ENCODE assay signal across 8 cellular contexts in genomic region chr4:1072830-1073446, GRCh38. TPM values are rescaled to one million over a fixed set of nuclear protein-coding genes. Genes with fewer than 3 reads are reported as not detected.
DNase-seq lines count a peak whose midpoint lies in the region; ATAC-seq and TF ChIP-seq lines count a peak whose summit lies in the region.

No MANE protein-coding gene starts in this region.

- H3K9me3 Mint-ChIP-seq in activated naive CD4-positive, alpha-beta T cell treated with anti-CD3 and anti-CD28 coated beads, Interleukin-2, amount 50 U/mL, for 24 hours, result no peaks in the 10 kb centered on the region
- H3K9me3 Mint-ChIP-seq in glutamatergic neuron (ENCODE audit: unreplicated experiment), result peaks cover 7% of the 10 kb centered on the region

- peak overlapping the region; percentile 36 for H3K27ac Mint-ChIP-seq in activated naive CD4-positive, alpha-beta T cell treated with anti-CD3 and anti-CD28 coated beads, Interleukin-2, amount 50 U/mL, for 24 hours
- no peak overlapping the region for H3K27ac Mint-ChIP-seq in glutamatergic neuron (ENCODE audit: unreplicated experiment)

- H3K4me3 Mint-ChIP-seq in activated naive CD4-positive, alpha-beta T cell treated with anti-CD3 and anti-CD28 coated beads, Interleukin-2, amount 50 U/mL, for 24 hours, result no peak overlapping the region
- H3K4me3 Mint-ChIP-seq in glutamatergic neuron (ENCODE audit: unreplicated experiment), result no peak overlapping the region

- 27 to 37% (median 32%) methylated on average over 11 of the region's 11 CpGs for WGBS in psoas muscle, 3 donors

- no peak overlapping the region for H3K27ac ChIP-seq in RWPE2 (ENCODE audit: poor library complexity, severe bottlenecking)
- no peak overlapping the region for H3K27ac ChIP-seq in psoas muscle
- H3K27ac ChIP-seq in gastrocnemius medialis, result no peak overlapping the region

- DNase-seq in COLO668 (lab: John Stamatoyannopoulos, UW; ENCODE audit: unreplicated experiment) (peak; percentile 49), RWPE2 (ENCODE audit: low spot score) (no peak), glutamatergic neuron (peak; percentile 49), psoas muscle (peak in 1 of 2 donors; percentile 39), middle frontal gyrus (ENCODE audit: extremely low spot score, low spot score) (no peak), gastrocnemius medialis (no peak)

- H3K36me3 ChIP-seq in RWPE2 (ENCODE audit: low read depth) (no peaks in the 10 kb centered on the region), psoas muscle (ENCODE audit: insufficient read depth in 1 of 2, low read depth in 1 of 2) (no peaks in the 10 kb centered on the region), gastrocnemius medialis (no peaks in the 10 kb centered on the region)

- H3K27me3 ChIP-seq in RWPE2 (ENCODE audit: insufficient read depth, poor library complexity, severe bottlenecking) (no peaks in the 10 kb centered on the region), psoas muscle (ENCODE audit: insufficient read depth in 3 of 3, low read length in 2 of 3) (peaks cover 0 to 35% (median 7%) of the 10 kb centered on the region in 3 donors), gastrocnemius medialis (peaks cover 10 to 15% (median 11%) of the 10 kb centered on the region in 3 donors)

- H3K4me1 ChIP-seq in RWPE2 (ENCODE audit: insufficient read depth, poor library complexity, severe bottlenecking) (no peaks in the 10 kb centered on the region), psoas muscle (no peaks in the 10 kb centered on the region), gastrocnemius medialis (no peaks in the 10 kb centered on the region)

- no peaks in the 10 kb centered on the region for H3K9me3 ChIP-seq in RWPE2 (ENCODE audit: severe bottlenecking)
- H3K9me3 ChIP-seq in psoas muscle, result no peaks in the 10 kb centered on the region
- no peaks in the 10 kb centered on the region for H3K9me3 ChIP-seq in gastrocnemius medialis

- ATAC-seq in HG03354 (IDR thresholded peaks at IDR 0.05; ENCODE audit: poor library complexity, severe bottlenecking, unreplicated experiment), result peak; percentile 50
- ATAC-seq in RWPE2 (ENCODE audit: low read depth), result peak; percentile 65
- ATAC-seq in psoas muscle, result no peak
- ATAC-seq in gastrocnemius medialis, result no peak

- TF ChIP-seq CTCF in RWPE2 (IDR thresholded peaks at IDR 0.05; ENCODE audit: poor library complexity, severe bottlenecking) (peak; percentile 65), glutamatergic neuron (IDR thresholded peaks at IDR 0.05; ENCODE audit: partially characterized antibody, unreplicated experiment) (peak; percentile 61), psoas muscle (IDR thresholded peaks at IDR 0.05) (peak; percentile 40), gastrocnemius medialis (IDR thresholded peaks at IDR 0.05 in 4 of 5, conservative IDR thresholded peaks at IDR 0.05 in 1 of 5) (peak in 2 of 5 experiments; percentile 16 to 33)

- H3K27me3 Mint-ChIP-seq in activated naive CD4-positive, alpha-beta T cell treated with anti-CD3 and anti-CD28 coated beads, Interleukin-2, amount 50 U/mL, for 24 hours, result peaks cover 5% of the 10 kb centered on the region
- H3K27me3 Mint-ChIP-seq in glutamatergic neuron (ENCODE audit: unreplicated experiment), result peaks cover 12% of the 10 kb centered on the region

- no peak for TF ChIP-seq POLR2A in gastrocnemius medialis (IDR thresholded peaks at IDR 0.05)

- in situ Hi-C loops in gastrocnemius medialis (cut with MboI; ENCODE audit: low sequenced_read_pairs in 4 of 4), result no loop called here

- peaks cover 14% of the 10 kb centered on the region for H3K4me1 Mint-ChIP-seq in activated naive CD4-positive, alpha-beta T cell treated with anti-CD3 and anti-CD28 coated beads, Interleukin-2, amount 50 U/mL, for 24 hours
- H3K4me1 Mint-ChIP-seq in glutamatergic neuron (ENCODE audit: low read depth, unreplicated experiment), result no peaks in the 10 kb centered on the region

- no peaks in the 10 kb centered on the region for H3K36me3 Mint-ChIP-seq in activated naive CD4-positive, alpha-beta T cell treated with anti-CD3 and anti-CD28 coated beads, Interleukin-2, amount 50 U/mL, for 24 hours
- no peaks in the 10 kb centered on the region for H3K36me3 Mint-ChIP-seq in glutamatergic neuron (ENCODE audit: unreplicated experiment)

- H3K4me3 ChIP-seq in RWPE2 (ENCODE audit: severe bottlenecking) (no peak overlapping the region), psoas muscle (no peak overlapping the region), gastrocnemius medialis (no peak overlapping the region)

- intact Hi-C loops in psoas muscle (cut with DNase I), result no loop called here
- intact Hi-C loops in gastrocnemius medialis (cut with DNase I; ENCODE audit: low total_unique reads), result no loop called here

RNA-seq across cellular contexts. Expression of gene RNF212, which starts 40.4 kb away (rescaled TPM):
- total RNA-seq in glutamatergic neuron (ENCODE audit: unreplicated experiment), result 11.1 TPM
- 1 to 10 TPM in 1 of 4 donors, under 1 TPM in 3; 0.42 to 1.5 (median 0.69) TPM for total RNA-seq in psoas muscle
- polyA plus RNA-seq in psoas muscle, result under 1 TPM; 0.03 to 0.38 (median 0.31) TPM
- total RNA-seq in gastrocnemius medialis, result 1 to 10 TPM in 1 of 4 donors, not detected in 3; 1.3 TPM

Comparison
In these comparisons a context has a peak if more than half of its experiments do, and no peak if none do; other contexts are left out.
1. DNase-seq: peak in COLO668 (single experiment) and glutamatergic neuron (single experiment); none in RWPE2 (single experiment), middle frontal gyrus (single experiment) and gastrocnemius medialis (0 of 2).
2. ATAC-seq: peak in HG03354 (single experiment) and RWPE2 (single experiment); none in psoas muscle (0 of 4) and gastrocnemius medialis (0 of 2).